Comparison of ENCODE assay signal across 8 cellular contexts in genomic region chr1:153968400-153968799, GRCh38. TPM values are rescaled to one million over a fixed set of nuclear protein-coding genes. Genes with fewer than 3 reads are reported as not detected.
A peak's percentile ranks its signal among the peaks of the same experiment; 100 is the strongest.
DNase-seq lines count a peak whose midpoint lies in the region; ATAC-seq, FAIRE-seq and TF ChIP-seq lines count a peak whose summit lies in the region.

No MANE protein-coding gene starts in this region.

- 1 to 3% (median 2%) methylated on average over 13 of the region's 13 CpGs for WGBS in ovary, 3 donors

- H3K9ac ChIP-seq in endocrine pancreas (ENCODE audit: control insufficient read depth, insufficient read depth, low read length) = peak overlapping the region; percentile 15

- TF ChIP-seq CTCF in ovary (IDR thresholded peaks at IDR 0.05) = no peak

- intact Hi-C loops in ovary (cut with DNase I) = loop anchor here in 1 of 4 donors (10.0 kb wide), 1 partner anchor 414 kb away; no protein-coding TSS in a partner anchor

- DNase-seq in COLO668 (lab: John Stamatoyannopoulos, UW; ENCODE audit: unreplicated experiment) (peak; percentile 43), NCI-H748 treated with DMSO at 0.1 percent for 48 hours (lab: John Stamatoyannopoulos, UW) (peak; percentile 36), ovary (peak in 1 of 5 donors; percentile 42), frontal cortex (ENCODE audit: low spot score in 2 of 2) (no peak), GM12891 (ENCODE audit: insufficient read length, low spot score) (no peak)

- H3K27me3 ChIP-seq in endocrine pancreas (ENCODE audit: control insufficient read depth, insufficient read depth, low read length) (no peaks in the 10 kb centered on the region), ovary (no peaks in the 10 kb centered on the region)

- no peaks in the 10 kb centered on the region for H3K4me1 ChIP-seq in endocrine pancreas (ENCODE audit: control insufficient read depth, insufficient read depth, low read length)
- H3K4me1 ChIP-seq in ovary (ENCODE audit: insufficient read depth) = peaks cover 7% of the 10 kb centered on the region

- H3K27ac ChIP-seq in ovary = peak overlapping the region; percentile 78 to 90

- H3K4me3 ChIP-seq in endocrine pancreas (ENCODE audit: control insufficient read depth, insufficient read depth, low read length) (peak overlapping the region; percentile 67), ovary (peak overlapping the region; percentile 69)

- TF ChIP-seq POLR2A in ovary (IDR thresholded peaks at IDR 0.05) = no peak
- no peak for TF ChIP-seq POLR2A in GM12891 (IDR thresholded peaks at IDR 0.05; ENCODE audit: low read depth, low read length)

- TF ChIP-seq EP300 in ovary (IDR thresholded peaks at IDR 0.05) = no peak

- FAIRE-seq in frontal cortex (lab: Jason Lieb, UNC) (no peak), GM12891 (lab: Jason Lieb, UNC) (no peak)

- no peaks in the 10 kb centered on the region for H3K36me3 ChIP-seq in endocrine pancreas (ENCODE audit: control insufficient read depth, insufficient read depth, low read length)
- no peaks in the 10 kb centered on the region for H3K36me3 ChIP-seq in ovary

- ATAC-seq in GM21737 (IDR thresholded peaks at IDR 0.05; ENCODE audit: unreplicated experiment) = no peak
- no peak for ATAC-seq in HG02885 (IDR thresholded peaks at IDR 0.05; ENCODE audit: poor library complexity, unreplicated experiment)

- no peaks in the 10 kb centered on the region for H3K9me3 ChIP-seq in endocrine pancreas (ENCODE audit: control insufficient read depth, low read length)
- no peaks in the 10 kb centered on the region for H3K9me3 ChIP-seq in ovary

TF ChIP-seq in GM12891, 5 proteins besides CTCF, POLR2A, EP300 and RAD21:
- no peak for TF ChIP-seq POLR2AphosphoS5 (IDR thresholded peaks at IDR 0.05; ENCODE audit: low read depth, low read length)
- TF ChIP-seq TAF1 (IDR thresholded peaks at IDR 0.05; ENCODE audit: low read depth, low read length) = no peak
- no peak for TF ChIP-seq PAX5 (IDR thresholded peaks at IDR 0.05; ENCODE audit: insufficient read depth, low read length, severe bottlenecking)
- no peak for TF ChIP-seq SPI1 (IDR thresholded peaks at IDR 0.05; ENCODE audit: low read depth, low read length)
- no peak for TF ChIP-seq POU2F2 (IDR thresholded peaks at IDR 0.05; ENCODE audit: low read depth, low read length)

RNA-seq across cellular contexts. Expression of gene CREB3L4, which starts 0.7 kb away (rescaled TPM):
- total RNA-seq in ovary (10 to 100 TPM; 10.5 to 24.9 (median 14.9) TPM), frontal cortex (7.7 TPM)
- polyA plus RNA-seq in ovary = 10 to 100 TPM; 17.6 to 27.2 TPM
- polyA plus RNA-seq in GM12891 (2012; ENCODE audit: low read depth, missing spikeins) = 10.8 TPM

RNA-seq across cellular contexts. Expression of gene SLC39A1, which starts 5.1 kb away (rescaled TPM):
- total RNA-seq in ovary (10 to 100 TPM; 59.3 to 83.7 (median 67.2) TPM), frontal cortex (24.1 TPM)
- 100 to 1,000 TPM in 1 of 2 donors, 10 to 100 TPM in 1; 83.6 to 121 TPM for polyA plus RNA-seq in ovary
- polyA plus RNA-seq in GM12891 (2012; ENCODE audit: low read depth, missing spikeins) = 54.0 TPM

RNA-seq across cellular contexts. Expression of gene JTB, which starts 9.1 kb away (rescaled TPM):
- total RNA-seq in ovary = 100 to 1,000 TPM in 2 of 7 donors, 10 to 100 TPM in 5; 82.7 to 207 (median 88.6) TPM
- polyA plus RNA-seq in ovary = 100 to 1,000 TPM in 1 of 2 donors, 10 to 100 TPM in 1; 77.5 to 150 TPM
- 57.5 TPM for total RNA-seq in frontal cortex
- polyA plus RNA-seq in GM12891 (2012; ENCODE audit: low read depth, missing spikeins) = 127 TPM

RNA-seq across cellular contexts. Expression of gene CRTC2, which starts 10.0 kb away (rescaled TPM):
- total RNA-seq in ovary (10 to 100 TPM; 19.2 to 52.5 (median 37.9) TPM), frontal cortex (2.4 TPM)
- 10 to 100 TPM; 20.3 to 44.6 TPM for polyA plus RNA-seq in ovary
- polyA plus RNA-seq in GM12891 (2012; ENCODE audit: low read depth, missing spikeins) = 55.7 TPM

RNA-seq across cellular contexts. Expression of gene RAB13, which starts 17.7 kb away (rescaled TPM):
- total RNA-seq in ovary (100 to 1,000 TPM in 4 of 7 donors, 10 to 100 TPM in 3; 31.4 to 147 (median 101) TPM), frontal cortex (3.7 TPM)
- 100 to 1,000 TPM; 155 to 190 TPM for polyA plus RNA-seq in ovary
- 109 TPM for polyA plus RNA-seq in GM12891 (2012; ENCODE audit: low read depth, missing spikeins)

Comparison
In these comparisons a context has a peak if more than half of its experiments do, and no peak if none do; other contexts are left out.
1. DNase-seq: peak in COLO668 (single experiment) and NCI-H748 treated with DMSO at 0.1 percent for 48 hours (single experiment); none in frontal cortex (0 of 2) and GM12891 (single experiment).